7 cellular contexts compared by ENCODE assay signal in genomic region chr7:154030476-154030875, GRCh38. TPM values are rescaled to one million over a fixed set of nuclear protein-coding genes. Genes with fewer than 3 reads are reported as not detected.
"Had no signal": no experiment of that assay in that cellular context is flagged by ENCODE, and none has a peak within 500 bp of the region (broad histone marks: within the 10 kb centered on the region; RNA-seq: fewer than 3 reads in every experiment).

No MANE protein-coding gene starts in this region.

RNA-seq across cellular contexts. Expression of gene DPP6, which starts 21.7 kb away (rescaled TPM):
- total RNA-seq: K562, M059J, NCI-H460, OCI-LY7, PC-9, SJCRH30, T-cell had no signal
- polyA plus RNA-seq: K562 had no signal
